ENCODE assay signal across 30 cellular contexts in genomic region chr3:161531930-161532329, GRCh38.
"Had no signal": no experiment of that assay in that cellular context is flagged by ENCODE, and none has a peak within 500 bp of the region (broad histone marks: within the 10 kb centered on the region; RNA-seq: fewer than 3 reads in every experiment).

No MANE protein-coding gene starts in this region.

- H3K9me3 ChIP-seq: adrenal gland, ascending aorta, body of pancreas, breast epithelium had no signal

- H3K27me3 ChIP-seq: adrenal gland, ascending aorta, body of pancreas, brain microvascular endothelial cell, breast epithelium, cardiac muscle cell had no signal

- ATAC-seq: activated naive CD4-positive, alpha-beta T cell treated with anti-CD3 and anti-CD28 coated beads, Interleukin-2, amount 50 U/mL, for 72 hours; activated naive CD8-positive, alpha-beta T cell treated with anti-CD3 and anti-CD28 coated beads, Interleukin-2, amount 50 U/mL, for 24 hours; activated T-cell treated with anti-CD3 and anti-CD28 coated beads, Interleukin-2, amount 50 U/mL, for 4 hours; activated T-cell treated with anti-CD3 and anti-CD28 coated beads, Interleukin-2, amount 50 U/mL, for 72 hours; activated T-helper 17 cell treated with anti-CD3 and anti-CD28 coated beads, Interleukin-2, amount 50 U/mL, for 72 hours; body of pancreas had no signal

- H3K27ac ChIP-seq: adrenal gland, ascending aorta, body of pancreas, brain microvascular endothelial cell, breast epithelium, cardiac muscle cell had no signal

- H3K4me1 ChIP-seq: adrenal gland, ascending aorta, body of pancreas, breast epithelium had no signal

- DNase-seq: activated effector memory CD4-positive, alpha-beta T cell treated with anti-CD3 and anti-CD28 coated beads, Interleukin-2, amount 50 U/mL, for 16 hours; activated effector memory CD4-positive, alpha-beta T cell treated with Interleukin-2 at 50 U/mL for 16 hours; activated gamma-delta T cell; activated gamma-delta T cell treated with Interleukin-2 at 50 U/mL for 16 hours; activated naive CD4-positive, alpha-beta T cell; activated naive CD4-positive, alpha-beta T cell treated with anti-CD3 and anti-CD28 coated beads for 36 hours; activated naive CD4-positive, alpha-beta T cell treated with anti-CD3 and anti-CD28 coated beads, Interleukin-2, amount 10 ng/mL, durations not matched to agents 7 days and 5 days; activated naive CD4-positive, alpha-beta T cell treated with anti-CD3 and anti-CD28 coated beads, Interleukin-2, amount 50 U/mL, for 16 hours; activated naive CD4-positive, alpha-beta T cell treated with Interleukin-2 at 50 U/mL for 16 hours; activated naive CD8-positive, alpha-beta T cell treated with anti-CD3 and anti-CD28 coated beads for 36 hours; activated naive CD8-positive, alpha-beta T cell treated with anti-CD3 and anti-CD28 coated beads, Interleukin-2, amount 10 ng/mL, durations not matched to agents 7 days and 5 days; activated naive CD8-positive, alpha-beta T cell treated with anti-CD3 and anti-CD28 coated beads, Interleukin-2, amount 50 U/mL, for 24 hours; activated T-cell treated with anti-CD3 and anti-CD28 coated beads, Interleukin-2, amount 50 U/mL, for 4 hours; activated T-cell treated with anti-CD3 and anti-CD28 coated beads, Interleukin-2, amount 50 U/mL, for 48 hours; activated T-cell treated with anti-CD3 and anti-CD28 coated beads, Interleukin-2, amount 50 U/mL, for 72 hours; adrenal gland; amniotic stem cell; amygdala; anterior cingulate cortex; aorta; body of pancreas; brain microvascular endothelial cell; caudate nucleus; central memory CD4-positive, alpha-beta T cell; cerebellar nuclear complex had no signal

- H3K36me3 ChIP-seq: adrenal gland, ascending aorta, brain microvascular endothelial cell, breast epithelium, cardiac muscle cell had no signal

- H3K4me3 ChIP-seq: adrenal gland, ascending aorta, body of pancreas, breast epithelium, cardiac muscle cell had no signal
